Comparison of ENCODE assay signal across 33 cellular contexts in genomic region chr1:208766812-208767211, GRCh38.
DNase-seq lines count a peak whose midpoint lies in the region; ATAC-seq lines count a peak whose summit lies in the region.
"Had no signal": no experiment of that assay in that cellular context is flagged by ENCODE, and none has a peak within 500 bp of the region (broad histone marks: within the 10 kb centered on the region; RNA-seq: fewer than 3 reads in every experiment).

No MANE protein-coding gene starts in this region.

- no peaks in the 10 kb centered on the region for H3K4me1 Mint-ChIP-seq in activated T-helper 1 cell treated with anti-CD3 and anti-CD28 coated beads, Interleukin-12 subunit alpha, Interleukin-12 subunit beta, Interleukin-2, Interleukin-4 antibody, amounts not matched to agents 30 ng/mL and 10 ng/mL and 1 ng/mL, durations not matched to agents 14 hours and 24 hours and 36 hours (ENCODE audit: low read depth)
- H3K4me1 Mint-ChIP-seq: activated CD8-positive, alpha-beta memory T cell treated with anti-CD3 and anti-CD28 coated beads, Interleukin-2, amount 10 ng/mL, durations not matched to agents 7 days and 5 days; activated naive CD8-positive, alpha-beta T cell treated with anti-CD3 and anti-CD28 coated beads, Interleukin-2, amount 50 U/mL, for 24 hours; endodermal cell; naive thymus-derived CD4-positive, alpha-beta T cell had no signal

- H3K27ac Mint-ChIP-seq in activated T-helper 1 cell treated with anti-CD3 and anti-CD28 coated beads, Interleukin-12 subunit alpha, Interleukin-12 subunit beta, Interleukin-2, Interleukin-4 antibody, amounts not matched to agents 30 ng/mL and 10 ng/mL and 1 ng/mL, durations not matched to agents 14 hours and 24 hours and 36 hours, result no peak overlapping the region
- H3K27ac Mint-ChIP-seq: activated CD8-positive, alpha-beta memory T cell treated with anti-CD3 and anti-CD28 coated beads, Interleukin-2, amount 10 ng/mL, durations not matched to agents 7 days and 5 days; activated naive CD8-positive, alpha-beta T cell treated with anti-CD3 and anti-CD28 coated beads, Interleukin-2, amount 50 U/mL, for 24 hours; endodermal cell; naive thymus-derived CD4-positive, alpha-beta T cell; T-helper 1 cell treated with Interleukin-12 subunit alpha and Interleukin-12 subunit beta and Interleukin-4 antibody, amounts not matched to agents 30 μg/mL and 1 μg/mL, for 36 hours had no signal

- H2BK5ac ChIP-seq in mesendoderm (ENCODE audit: low read length), result no peak overlapping the region

- no CpG with 5 or more reads among the region's 4 CpGs for WGBS in mesendoderm (ENCODE audit: extremely low coverage, insufficient coverage, low lambda C conversion rate)

- no peak overlapping the region for H2AK5ac ChIP-seq in mesendoderm (ENCODE audit: low read length)

- no peak overlapping the region for H4K8ac ChIP-seq in mesendoderm (ENCODE audit: low read depth, low read length)

- ATAC-seq in HG02759 (IDR thresholded peaks at IDR 0.05; ENCODE audit: unreplicated experiment) (no peak), HG02588 (IDR thresholded peaks at IDR 0.05; ENCODE audit: unreplicated experiment) (no peak)
- ATAC-seq: activated CD4-positive, CD25-positive, alpha-beta regulatory T cell treated with anti-CD3 and anti-CD28 coated beads, Interleukin-2, amount 50 U/mL, for 24 hours; activated CD8-positive, alpha-beta memory T cell treated with anti-CD3 and anti-CD28 coated beads, Interleukin-2, amount 10 ng/mL, durations not matched to agents 7 days and 5 days; activated naive CD8-positive, alpha-beta T cell treated with anti-CD3 and anti-CD28 coated beads, Interleukin-2, amount 50 U/mL, for 24 hours; activated T-cell treated with anti-CD3 and anti-CD28 coated beads, Interleukin-2, amount 50 U/mL, for 4 hours; body of pancreas; HepG2; naive thymus-derived CD4-positive, alpha-beta T cell; sciatic nerve had no signal

- no peak overlapping the region for H3K4me3 ChIP-seq in mesendoderm (ENCODE audit: low read length)
- H3K4me3 ChIP-seq: BLaER1, body of pancreas, HAP-1, PC-9, prostate gland, transverse colon had no signal

- H3K18ac ChIP-seq in mesendoderm (ENCODE audit: low read length), result no peak overlapping the region

- H3K4me1 ChIP-seq in mesendoderm (ENCODE audit: control insufficient read depth, low read depth, low read length), result peaks cover 2% of the 10 kb centered on the region
- H3K4me1 ChIP-seq: body of pancreas, HAP-1, prostate gland, transverse colon had no signal

- no peaks in the 10 kb centered on the region for H3K79me2 ChIP-seq in mesendoderm (ENCODE audit: control insufficient read depth, insufficient read depth, low read length)

- no peak overlapping the region for H4K5ac ChIP-seq in mesendoderm (ENCODE audit: low read length)

- H3K79me1 ChIP-seq in mesendoderm (ENCODE audit: low read length), result no peaks in the 10 kb centered on the region

- no peaks in the 10 kb centered on the region for H3K27me3 ChIP-seq in mesendoderm (ENCODE audit: insufficient read depth, low read length, poor library complexity)
- H3K27me3 ChIP-seq: BLaER1, body of pancreas, transverse colon had no signal

- intact Hi-C loops in activated T-helper 1 cell treated with anti-CD3 and anti-CD28 coated beads, Interleukin-12 subunit alpha, Interleukin-12 subunit beta, Interleukin-2, Interleukin-4 antibody, amounts not matched to agents 30 ng/mL and 10 ng/mL and 1 ng/mL, durations not matched to agents 14 hours and 24 hours and 36 hours (cut with micrococcal nuclease), result no loop called here

- no peak overlapping the region for H3K4me2 ChIP-seq in mesendoderm (ENCODE audit: low read length)
- H3K4me2 ChIP-seq: BLaER1, PC-9, SK-N-SH had no signal

- no peak overlapping the region for H2BK120ac ChIP-seq in mesendoderm (ENCODE audit: low read depth, low read length)

- H3K4ac ChIP-seq in mesendoderm (ENCODE audit: low read depth, low read length), result no peak overlapping the region

- H3K9me3 Mint-ChIP-seq in activated T-helper 1 cell treated with anti-CD3 and anti-CD28 coated beads, Interleukin-12 subunit alpha, Interleukin-12 subunit beta, Interleukin-2, Interleukin-4 antibody, amounts not matched to agents 30 ng/mL and 10 ng/mL and 1 ng/mL, durations not matched to agents 14 hours and 24 hours and 36 hours, result no peaks in the 10 kb centered on the region
- H3K9me3 Mint-ChIP-seq: activated naive CD8-positive, alpha-beta T cell treated with anti-CD3 and anti-CD28 coated beads, Interleukin-2, amount 50 U/mL, for 24 hours; activated T-cell treated with anti-CD3 and anti-CD28 coated beads, Interleukin-2, amount 50 U/mL, for 4 hours; endodermal cell; T-helper 1 cell treated with Interleukin-12 subunit alpha and Interleukin-12 subunit beta and Interleukin-4 antibody, amounts not matched to agents 30 μg/mL and 1 μg/mL, for 36 hours had no signal

- no peak overlapping the region for H3K56ac ChIP-seq in mesendoderm (ENCODE audit: low read length)

- H2BK15ac ChIP-seq in mesendoderm (replicated peaks; ENCODE audit: low read depth), result no peak overlapping the region

- DNase-seq in DMS53 (lab: John Stamatoyannopoulos, UW) (peak; percentile 78), NCI-H1092 treated with DMSO at 0.1 percent for 48 hours (lab: John Stamatoyannopoulos, UW) (peak; percentile 81), NCI-H774 (lab: John Stamatoyannopoulos, UW) (peak; percentile 48), mesendoderm (peak; percentile 14)
- no peak for DNase-seq in activated T-helper 1 cell treated with anti-CD3 and anti-CD28 coated beads, Interleukin-12 subunit alpha, Interleukin-12 subunit beta, Interleukin-2, Interleukin-4 antibody, amounts not matched to agents 30 ng/mL and 10 ng/mL and 1 ng/mL, durations not matched to agents 14 hours and 24 hours and 36 hours (ENCODE audit: low spot score)
- DNase-seq: activated CD4-positive, alpha-beta T cell treated with anti-CD3 and anti-CD28 coated beads, Interleukin-2, amount 50 U/mL, for 4 hours; activated CD8-positive, alpha-beta memory T cell treated with anti-CD3 and anti-CD28 coated beads, Interleukin-2, amount 10 ng/mL, durations not matched to agents 7 days and 5 days; activated gamma-delta T cell treated with Interleukin-2 at 50 U/mL for 16 hours; activated naive CD8-positive, alpha-beta T cell treated with anti-CD3 and anti-CD28 coated beads, Interleukin-2, amount 50 U/mL, for 24 hours; activated T-cell treated with anti-CD3 and anti-CD28 coated beads, Interleukin-2, amount 50 U/mL, for 4 hours; body of pancreas; cerebellar nuclear complex; dermis blood vessel endothelial cell; endodermal cell; glutamatergic neuron; Karpas-422; kidney; MV-4-11; naive thymus-derived CD4-positive, alpha-beta T cell; NCI-H187 treated with DMSO at 0.1 percent for 48 hours; PC-9; SK-N-SH; stimulated activated CD4-positive, alpha-beta T cell treated with anti-CD3 and anti-CD28 coated beads, Interleukin-2, amount 100 ng/mL, for 48 hours; transverse colon had no signal

- H3K27me3 Mint-ChIP-seq in activated T-helper 1 cell treated with anti-CD3 and anti-CD28 coated beads, Interleukin-12 subunit alpha, Interleukin-12 subunit beta, Interleukin-2, Interleukin-4 antibody, amounts not matched to agents 30 ng/mL and 10 ng/mL and 1 ng/mL, durations not matched to agents 14 hours and 24 hours and 36 hours (ENCODE audit: insufficient read depth), result no peaks in the 10 kb centered on the region
- H3K27me3 Mint-ChIP-seq: activated CD8-positive, alpha-beta memory T cell treated with anti-CD3 and anti-CD28 coated beads, Interleukin-2, amount 10 ng/mL, durations not matched to agents 7 days and 5 days; activated naive CD8-positive, alpha-beta T cell treated with anti-CD3 and anti-CD28 coated beads, Interleukin-2, amount 50 U/mL, for 24 hours had no signal

- H3K23ac ChIP-seq in mesendoderm (ENCODE audit: low read length), result no peak overlapping the region

- no peak overlapping the region for H3K9ac ChIP-seq in mesendoderm (ENCODE audit: low read length)
- H3K9ac ChIP-seq: BLaER1, SK-N-SH had no signal

- no peaks in the 10 kb centered on the region for H3K36me3 Mint-ChIP-seq in activated T-helper 1 cell treated with anti-CD3 and anti-CD28 coated beads, Interleukin-12 subunit alpha, Interleukin-12 subunit beta, Interleukin-2, Interleukin-4 antibody, amounts not matched to agents 30 ng/mL and 10 ng/mL and 1 ng/mL, durations not matched to agents 14 hours and 24 hours and 36 hours (ENCODE audit: low read depth)
- H3K36me3 Mint-ChIP-seq: activated CD8-positive, alpha-beta memory T cell treated with anti-CD3 and anti-CD28 coated beads, Interleukin-2, amount 10 ng/mL, durations not matched to agents 7 days and 5 days; naive thymus-derived CD4-positive, alpha-beta T cell had no signal

- H3K27ac ChIP-seq in mesendoderm (ENCODE audit: low read depth, low read length), result no peak overlapping the region
- H3K27ac ChIP-seq: BLaER1, body of pancreas, PC-9, prostate gland, transverse colon had no signal

- H3K4me3 Mint-ChIP-seq in activated T-helper 1 cell treated with anti-CD3 and anti-CD28 coated beads, Interleukin-12 subunit alpha, Interleukin-12 subunit beta, Interleukin-2, Interleukin-4 antibody, amounts not matched to agents 30 ng/mL and 10 ng/mL and 1 ng/mL, durations not matched to agents 14 hours and 24 hours and 36 hours, result no peak overlapping the region
- H3K4me3 Mint-ChIP-seq: activated CD8-positive, alpha-beta memory T cell treated with anti-CD3 and anti-CD28 coated beads, Interleukin-2, amount 10 ng/mL, durations not matched to agents 7 days and 5 days; activated naive CD8-positive, alpha-beta T cell treated with anti-CD3 and anti-CD28 coated beads, Interleukin-2, amount 50 U/mL, for 24 hours; activated T-cell treated with anti-CD3 and anti-CD28 coated beads, Interleukin-2, amount 50 U/mL, for 4 hours; endodermal cell; naive thymus-derived CD4-positive, alpha-beta T cell; T-helper 1 cell treated with Interleukin-12 subunit alpha and Interleukin-12 subunit beta and Interleukin-4 antibody, amounts not matched to agents 30 μg/mL and 1 μg/mL, for 36 hours had no signal

- H3K36me3 ChIP-seq in mesendoderm (ENCODE audit: control insufficient read depth, insufficient read depth, low read length), result no peaks in the 10 kb centered on the region
- H3K36me3 ChIP-seq: BLaER1, HAP-1, prostate gland, transverse colon had no signal
